ENCODE assay signal across 15 cellular contexts in genomic region chr5:138458856-138459255, GRCh38. TPM values are rescaled to one million over a fixed set of nuclear protein-coding genes. Genes with fewer than 3 reads are reported as not detected.
DNase-seq lines count a peak whose midpoint lies in the region; TF ChIP-seq lines count a peak whose summit lies in the region.
"Had no signal": no experiment of that assay in that cellular context is flagged by ENCODE, and none has a peak within 500 bp of the region (broad histone marks: within the 10 kb centered on the region; RNA-seq: fewer than 3 reads in every experiment).

No MANE protein-coding gene starts in this region.

- no peak overlapping the region for H3K4me3 Mint-ChIP-seq in activated naive CD4-positive, alpha-beta T cell treated with anti-CD3 and anti-CD28 coated beads, Interleukin-2, amount 10 ng/mL, durations not matched to agents 7 days and 5 days
- H3K4me3 Mint-ChIP-seq in activated CD4-positive, alpha-beta memory T cell treated with anti-CD3 and anti-CD28 coated beads for 36 hours = peak overlapping the region; percentile 67
- H3K4me3 Mint-ChIP-seq in immature natural killer cell = peak overlapping the region; percentile 57 to 83 (median 78)
- H3K4me3 Mint-ChIP-seq: endodermal cell, mesothelial cell of epicardium had no signal

- no peak for DNase-seq in activated naive CD4-positive, alpha-beta T cell treated with anti-CD3 and anti-CD28 coated beads, Interleukin-2, amount 10 ng/mL, durations not matched to agents 7 days and 5 days
- DNase-seq in activated naive CD4-positive, alpha-beta T cell treated with anti-CD3 and anti-CD28 coated beads, Interleukin-2, amount 50 U/mL, for 16 hours = no peak
- DNase-seq in activated CD4-positive, alpha-beta memory T cell treated with anti-CD3 and anti-CD28 coated beads for 36 hours = no peak
- DNase-seq in immature natural killer cell (no peak), HEK293T (ENCODE audit: extremely low spot score) (no peak), AG08396 (ENCODE audit: low spot score) (no peak), KBM-7 (no peak)
- DNase-seq: endodermal cell, NCI-H2029 treated with DMSO at 0.1 percent for 48 hours, SHP77 treated with DMSO at 0.1 percent for 48 hours, tibial artery had no signal

- H3K27ac Mint-ChIP-seq in activated naive CD4-positive, alpha-beta T cell treated with anti-CD3 and anti-CD28 coated beads, Interleukin-2, amount 10 ng/mL, durations not matched to agents 7 days and 5 days = peak overlapping the region; percentile 88
- H3K27ac Mint-ChIP-seq in activated CD4-positive, alpha-beta memory T cell treated with anti-CD3 and anti-CD28 coated beads for 36 hours = peak overlapping the region; percentile 99
- peak overlapping the region; percentile 97 to 100 (median 99) for H3K27ac Mint-ChIP-seq in immature natural killer cell
- H3K27ac Mint-ChIP-seq: endodermal cell, mesothelial cell of epicardium had no signal

- CTCF ChIA-PET in activated naive CD4-positive, alpha-beta T cell treated with anti-CD3 and anti-CD28 coated beads, Interleukin-2, amount 10 ng/mL, durations not matched to agents 7 days and 5 days (lab: Charles Lee) = interaction anchor here (0.5 to 3.4 kb wide), 3 partner anchors 10 to 155 kb away, joined by 3 to 16 read pairs (median 4); no protein-coding TSS in a partner anchor
- CTCF ChIA-PET in activated CD4-positive, alpha-beta memory T cell treated with anti-CD3 and anti-CD28 coated beads for 36 hours (lab: Charles Lee) = interaction anchor here (1.0 to 4.1 kb wide), 5 partner anchors 9 to 106 kb away, joined by 3 to 30 read pairs (median 5); partner anchors contain the start of gene KDM3B
- CTCF ChIA-PET in HEK293T (lab: Yijun Ruan, JAX) = interaction anchor here (1.2 to 2.5 kb wide), 2 partner anchors 9 to 44 kb away, joined by 3 to 10 read pairs; no protein-coding TSS in a partner anchor

- intact Hi-C loops in activated CD4-positive, alpha-beta memory T cell treated with anti-CD3 and anti-CD28 coated beads for 36 hours (cut with micrococcal nuclease) = loop anchor here (5.0 kb wide), 1 partner anchor 988 kb away; no protein-coding TSS in a partner anchor

- peaks cover 39% of the 10 kb centered on the region for H3K27me3 Mint-ChIP-seq in activated naive CD4-positive, alpha-beta T cell treated with anti-CD3 and anti-CD28 coated beads, Interleukin-2, amount 10 ng/mL, durations not matched to agents 7 days and 5 days
- H3K27me3 Mint-ChIP-seq in activated CD4-positive, alpha-beta memory T cell treated with anti-CD3 and anti-CD28 coated beads for 36 hours = no peaks in the 10 kb centered on the region
- H3K27me3 Mint-ChIP-seq in immature natural killer cell (ENCODE audit: low read depth in 3 of 3) = peaks cover 6 to 19% (median 12%) of the 10 kb centered on the region in 3 donors

- peak overlapping the region; percentile 95 for H3K27ac ChIP-seq in temporal lobe (ENCODE audit: low read depth, low read length)
- H3K27ac ChIP-seq: body of pancreas, HL-60, tibial artery had no signal

- H3K4me1 Mint-ChIP-seq in activated naive CD4-positive, alpha-beta T cell treated with anti-CD3 and anti-CD28 coated beads, Interleukin-2, amount 10 ng/mL, durations not matched to agents 7 days and 5 days = peaks cover 35% of the 10 kb centered on the region
- H3K4me1 Mint-ChIP-seq in activated CD4-positive, alpha-beta memory T cell treated with anti-CD3 and anti-CD28 coated beads for 36 hours (ENCODE audit: low read depth) = peaks cover 42% of the 10 kb centered on the region
- peaks cover 39 to 44% of the 10 kb centered on the region in 2 donors for H3K4me1 Mint-ChIP-seq in immature natural killer cell

- H3K9me3 Mint-ChIP-seq in activated naive CD4-positive, alpha-beta T cell treated with anti-CD3 and anti-CD28 coated beads, Interleukin-2, amount 10 ng/mL, durations not matched to agents 7 days and 5 days = no peaks in the 10 kb centered on the region
- no peaks in the 10 kb centered on the region for H3K9me3 Mint-ChIP-seq in activated CD4-positive, alpha-beta memory T cell treated with anti-CD3 and anti-CD28 coated beads for 36 hours
- no peaks in the 10 kb centered on the region for H3K9me3 Mint-ChIP-seq in immature natural killer cell
- H3K9me3 Mint-ChIP-seq: endodermal cell, mesothelial cell of epicardium had no signal

- in situ Hi-C loops in KBM-7 (cut with MboI; ENCODE audit: low pct_unique_long_range_greater_than_20kb, low sequenced_read_pairs) = no loop called here

- peaks cover 2% of the 10 kb centered on the region for H3K36me3 Mint-ChIP-seq in activated naive CD4-positive, alpha-beta T cell treated with anti-CD3 and anti-CD28 coated beads, Interleukin-2, amount 10 ng/mL, durations not matched to agents 7 days and 5 days
- peaks cover 2% of the 10 kb centered on the region for H3K36me3 Mint-ChIP-seq in activated CD4-positive, alpha-beta memory T cell treated with anti-CD3 and anti-CD28 coated beads for 36 hours
- no peaks in the 10 kb centered on the region for H3K36me3 Mint-ChIP-seq in immature natural killer cell
- H3K36me3 Mint-ChIP-seq: mesothelial cell of epicardium had no signal

- POLR2A ChIA-PET in activated CD4-positive, alpha-beta memory T cell treated with anti-CD3 and anti-CD28 coated beads for 36 hours (lab: Charles Lee) = interaction anchor here (0.6 to 2.7 kb wide), 4 partner anchors 9 to 117 kb away, joined by 3 to 12 read pairs (median 7); partner anchors contain the start of genes ETF1 and HSPA9
- POLR2A ChIA-PET in HEK293T (lab: Yijun Ruan, JAX) = no interaction called here

TF ChIP-seq in HEK293T, 16 proteins besides CTCF, POLR2A, EP300 and RAD21:
- TF ChIP-seq NFRKB (IDR thresholded peaks at IDR 0.05) = no peak
- no peak for TF ChIP-seq FOXK2 (IDR thresholded peaks at IDR 0.05)
- TF ChIP-seq SP1 (IDR thresholded peaks at IDR 0.05) = no peak
- no peak for TF ChIP-seq L3MBTL2 (conservative IDR thresholded peaks at IDR 0.05)
- no peak for TF ChIP-seq ARNT (IDR thresholded peaks at IDR 0.05)
- no peak for TF ChIP-seq FOXA1 (IDR thresholded peaks at IDR 0.05)
- no peak for TF ChIP-seq FOXM1 (IDR thresholded peaks at IDR 0.05; ENCODE audit: borderline replicate concordance)
- TF ChIP-seq ZNF384 (IDR thresholded peaks at IDR 0.05) = no peak
- no peak for TF ChIP-seq SUZ12 (IDR thresholded peaks at IDR 0.05)
- TF ChIP-seq TARDBP (IDR thresholded peaks at IDR 0.05) = no peak
- TF ChIP-seq PKNOX1 (IDR thresholded peaks at IDR 0.05) = no peak
- TF ChIP-seq CTBP1 (IDR thresholded peaks at IDR 0.05; ENCODE audit: borderline replicate concordance) = no peak
- TF ChIP-seq LEF1 (IDR thresholded peaks at IDR 0.05; ENCODE audit: borderline replicate concordance) = no peak
- no peak for TF ChIP-seq HDGF (IDR thresholded peaks at IDR 0.05; ENCODE audit: borderline replicate concordance)
- TF ChIP-seq ELF4 (IDR thresholded peaks at IDR 0.05) = no peak
- TF ChIP-seq BHLHE40 (IDR thresholded peaks at IDR 0.05; ENCODE audit: borderline replicate concordance) = no peak

RNA-seq across cellular contexts. Expression of gene EGR1, which starts 6.4 kb away (rescaled TPM):
- total RNA-seq in activated CD4-positive, alpha-beta memory T cell treated with anti-CD3 and anti-CD28 coated beads for 36 hours = 10 to 100 TPM; 64.2 to 69.4 TPM
- polyA plus RNA-seq in immature natural killer cell = under 1 TPM in 2 of 3 donors, not detected in 1; 0.52 to 0.99 TPM
- total RNA-seq in temporal lobe = 3.2 TPM

RNA-seq across cellular contexts. Expression of gene REEP2, which starts 20.0 kb away (rescaled TPM):
- 10 to 100 TPM in 1 of 2 experiments, 1 to 10 TPM in 1; 6.1 to 10.9 TPM for total RNA-seq in activated CD4-positive, alpha-beta memory T cell treated with anti-CD3 and anti-CD28 coated beads for 36 hours
- under 1 TPM in 2 of 3 donors, not detected in 1; 0.11 to 0.48 TPM for polyA plus RNA-seq in immature natural killer cell
- total RNA-seq in temporal lobe = 73.5 TPM

Comparison
In these comparisons a context has a peak if more than half of its experiments do, and no peak if none do; other contexts are left out.
1. RNA of gene EGR1, which starts 6.4 kb away (total RNA-seq): 64.2 to 69.4 TPM in activated CD4-positive, alpha-beta memory T cell treated with anti-CD3 and anti-CD28 coated beads for 36 hours; 3.2 TPM in temporal lobe (single experiment); every median in the first group is over 10 times any median in the second.
2. Peak in every context shown above with its lines, with median percentiles within 50 percentile points of each other: H3K27ac Mint-ChIP-seq.